In the genomic region with DNA sequence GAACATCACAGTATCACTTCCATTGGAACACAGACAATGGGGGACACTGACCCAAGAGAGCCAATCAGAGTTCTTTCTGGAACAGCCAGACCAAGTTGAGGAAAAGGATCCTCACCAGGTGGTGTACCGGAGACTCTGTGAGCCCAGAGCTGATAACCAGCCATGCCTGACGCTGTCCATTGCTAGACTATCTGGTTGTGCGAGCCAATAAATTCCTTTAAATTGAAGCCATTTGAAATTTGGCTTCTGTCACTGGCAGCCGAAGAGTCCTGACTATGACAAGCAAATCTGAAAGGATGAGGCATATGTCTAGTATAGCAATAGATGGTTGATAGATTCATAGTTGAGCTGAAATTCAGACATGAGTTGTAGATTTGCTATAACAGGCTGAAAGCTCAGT, we compare ENCODE assay signal across 24 cellular contexts. TPM values are rescaled to one million over a fixed set of nuclear protein-coding genes. Genes with fewer than 3 reads are reported as not detected.
DNase-seq lines count a peak whose midpoint lies in the region; ATAC-seq, FAIRE-seq and TF ChIP-seq lines count a peak whose summit lies in the region.
"Had no signal": no experiment of that assay in that cellular context is flagged by ENCODE, and none has a peak within 500 bp of the region (broad histone marks: within the 10 kb centered on the region; RNA-seq: fewer than 3 reads in every experiment).

No MANE protein-coding gene starts in this region.

- H3K4me3 ChIP-seq in HEK293 (ENCODE audit: low read depth, low read length): no peak overlapping the region
- H3K4me3 ChIP-seq in K562: no peak overlapping the region
- no peak overlapping the region for H3K4me3 ChIP-seq in trophoblast cell (ENCODE audit: low read depth, low read length)
- H3K4me3 ChIP-seq in stomach: no peak overlapping the region
- H3K4me3 ChIP-seq: HAP-1 had no signal

- H3K36me3 ChIP-seq in HEK293 (ENCODE audit: control insufficient read depth in 2 of 2, insufficient read depth in 1 of 2, low read length in 2 of 2) (no peaks in the 10 kb centered on the region; a peak in 1 of 3 replicates), K562 (ENCODE audit: control insufficient read depth, insufficient read depth, low read length) (no peaks in the 10 kb centered on the region), trophoblast cell (ENCODE audit: control insufficient read depth in 1 of 2, insufficient read depth in 2 of 2, low read length in 2 of 2) (no peaks in the 10 kb centered on the region), stomach (no peaks in the 10 kb centered on the region)
- H3K36me3 ChIP-seq: HAP-1 had no signal

- BruUV-seq in K562 (replicated peaks; lab: Mats Ljungman, UMichigan): no TSS peak

- H3K4ac ChIP-seq in trophoblast cell (ENCODE audit: low read depth, low read length): no peak overlapping the region

- H3K27me3 Mint-ChIP-seq in chondrocyte (ENCODE audit: low read depth): peaks cover 30% of the 10 kb centered on the region

- H3K14ac ChIP-seq in trophoblast cell (ENCODE audit: low read length): no peak overlapping the region

- DNase-seq in K562 (ENCODE audit: extremely low read depth in 1 of 4, low spot score in 3 of 4) (no peak), trophoblast cell (no peak), stomach (no peak), foreskin keratinocyte (no peak), chondrocyte (ENCODE audit: low spot score) (no peak), dedifferentiated amniotic fluid mesenchymal stem cell (ENCODE audit: extremely low spot score) (no peak)
- DNase-seq: ACHN; AML-193; CD4-positive, alpha-beta memory T cell; DMS153; DMS79; GDM1; IMR-90; KG1 had no signal

- in situ Hi-C loops in K562 (cut with MboI): no loop called here

- no peak overlapping the region for H4K91ac ChIP-seq in trophoblast cell (ENCODE audit: low read depth, low read length)

- H3K9me3 ChIP-seq in HEK293 (ENCODE audit: control insufficient read depth, insufficient read depth, low read depth, low read length) (no peaks in the 10 kb centered on the region), K562 (replicated peaks; ENCODE audit: control insufficient read depth, insufficient read depth, low read depth, low read length) (no peaks in the 10 kb centered on the region), trophoblast cell (ENCODE audit: insufficient read depth, low read depth, low read length) (no peaks in the 10 kb centered on the region), stomach (no peaks in the 10 kb centered on the region)
- H3K9me3 ChIP-seq: HAP-1 had no signal

- WGBS in K562 (ENCODE audit: insufficient coverage, low coverage, missing lambda C conversion rate): 29% methylated on average over 4 of the region's 4 CpGs
- no CpG with 5 or more reads among the region's 4 CpGs for WGBS in trophoblast cell (ENCODE audit: extremely low coverage, insufficient coverage, insufficient read length)
- 89 to 98% (median 93%) methylated on average over 4 of the region's 4 CpGs for WGBS in stomach, 5 donors

- CTCF ChIA-PET in HEK293 (lab: Yijun Ruan, JAX): no interaction called here
- CTCF ChIA-PET in K562 (lab: Yijun Ruan, JAX; ENCODE audit: low intra/inter-chr PET ratio): no interaction called here

- H3K79me2 ChIP-seq in K562 (ENCODE audit: control insufficient read depth, insufficient read depth, low read length) (peaks cover 5% of the 10 kb centered on the region; the same call in 1 of the 3 replicates), trophoblast cell (ENCODE audit: control insufficient read depth, insufficient read depth, low read length, poor library complexity) (peaks cover 2% of the 10 kb centered on the region)

- H3K4me2 ChIP-seq in K562 (ENCODE audit: insufficient read depth, low read length) (no peak overlapping the region), trophoblast cell (ENCODE audit: low read length) (no peak overlapping the region)

- no peaks in the 10 kb centered on the region for H3K9me3 Mint-ChIP-seq in chondrocyte (ENCODE audit: low read depth)
- H3K9me3 Mint-ChIP-seq: CD14-positive monocyte had no signal

- no peaks in the 10 kb centered on the region for H4K20me1 ChIP-seq in K562 (replicated peaks; ENCODE audit: control insufficient read depth, insufficient read depth, low read length)

- no peak for TF ChIP-seq EP300 in K562 (IDR thresholded peaks at IDR 0.05; ENCODE audit: low read length)
- TF ChIP-seq EP300 in stomach (IDR thresholded peaks at IDR 0.05): no peak

- POLR2A ChIA-PET in HEK293 (lab: Yijun Ruan, JAX): interaction anchor here (2.1 kb wide), 1 partner anchor 39 kb away, joined by 6 read pairs; a partner anchor contains a TSS
- POLR2A ChIA-PET in K562 (lab: Yijun Ruan, JAX): no interaction called here

- TF ChIP-seq CTCF in HEK293 (tag by site-specific recombination; IDR thresholded peaks at IDR 0.05): no peak
- TF ChIP-seq CTCF in K562 (IDR thresholded peaks at IDR 0.05 in 2 of 3, conservative IDR thresholded peaks at IDR 0.05 in 1 of 3; ENCODE audit: insufficient read depth in 2 of 3, low read depth in 1 of 3, low read length in 3 of 3): no peak
- no peak for TF ChIP-seq CTCF in stomach (IDR thresholded peaks at IDR 0.05)
- no peak for TF ChIP-seq CTCF in foreskin keratinocyte (conservative IDR thresholded peaks at IDR 0.05)
- TF ChIP-seq CTCF in chondrocyte (IDR thresholded peaks at IDR 0.05): no peak

- no peak overlapping the region for H4K12ac ChIP-seq in trophoblast cell (ENCODE audit: low read depth, low read length)

- TF ChIP-seq POLR2A in K562 (conservative IDR thresholded peaks at IDR 0.05) (no peak), stomach (IDR thresholded peaks at IDR 0.05) (no peak)

- H3K23ac ChIP-seq in trophoblast cell (ENCODE audit: low read length): no peak overlapping the region

- intact Hi-C loops in K562 (cut with micrococcal nuclease) (no loop called here), stomach (cut with DNase I; ENCODE audit: low total_unique reads) (no loop called here)

- no peak overlapping the region for H4K8ac ChIP-seq in trophoblast cell (ENCODE audit: low read depth, low read length)

- H2AFZ ChIP-seq in K562 (ENCODE audit: low read depth, low read length): no peak overlapping the region
- H2AFZ ChIP-seq in trophoblast cell (ENCODE audit: insufficient read depth, low read length, poor library complexity): no peak overlapping the region

- H2AK5ac ChIP-seq in trophoblast cell (ENCODE audit: low read length): peak overlapping the region; percentile 69

- H3K27ac ChIP-seq in HEK293 (ENCODE audit: extremely low read depth, low read depth, low read length): no peak overlapping the region
- H3K27ac ChIP-seq in K562 (ENCODE audit: extremely low read depth, low read depth, low read length): no peak overlapping the region
- H3K27ac ChIP-seq in trophoblast cell (ENCODE audit: low read depth, low read length): no peak overlapping the region
- no peak overlapping the region for H3K27ac ChIP-seq in stomach
- H3K27ac ChIP-seq in foreskin keratinocyte: no peak overlapping the region

- no peak overlapping the region for H3K4me3 Mint-ChIP-seq in chondrocyte (ENCODE audit: unreplicated experiment)
- H3K4me3 Mint-ChIP-seq: CD14-positive monocyte; CD4-positive, alpha-beta memory T cell had no signal

- no peak for ATAC-seq in K562
- ATAC-seq in foreskin keratinocyte: no peak

- no peak overlapping the region for H2BK120ac ChIP-seq in trophoblast cell (ENCODE audit: insufficient read depth, low read length, poor library complexity)

- peaks cover 2% of the 10 kb centered on the region for H3K36me3 Mint-ChIP-seq in chondrocyte (ENCODE audit: low read depth)
- H3K36me3 Mint-ChIP-seq: CD14-positive monocyte had no signal

- no peak for TF ChIP-seq RAD21 in K562 (CRISPR knock-in tag; conservative IDR thresholded peaks at IDR 0.05 in 1 of 2, IDR thresholded peaks at IDR 0.05 in 1 of 2)

- H3K27me3 ChIP-seq in K562 (ENCODE audit: control insufficient read depth in 2 of 2, insufficient read depth in 2 of 2, low read length in 2 of 2): no peaks in the 10 kb centered on the region
- H3K27me3 ChIP-seq in trophoblast cell (ENCODE audit: insufficient read depth, low read length): no peaks in the 10 kb centered on the region
- peaks cover 0 to 35% (median 10%) of the 10 kb centered on the region in 3 donors for H3K27me3 ChIP-seq in stomach
- no peaks in the 10 kb centered on the region for H3K27me3 ChIP-seq in foreskin keratinocyte

- FAIRE-seq in K562 (lab: Jason Lieb, UNC): peak; percentile 46
- FAIRE-seq: A204.1, GM12892, GM18507, HTR-8/SVneo had no signal

- H3K9me1 ChIP-seq in K562 (ENCODE audit: control insufficient read depth, insufficient read depth, low read length): no peaks in the 10 kb centered on the region

- H3K9ac ChIP-seq in K562 (ENCODE audit: insufficient read depth in 1 of 2, low read depth in 2 of 2, low read length in 2 of 2) (no peak overlapping the region), trophoblast cell (ENCODE audit: low read length) (no peak overlapping the region)

- peaks cover 8% of the 10 kb centered on the region for H3K4me1 Mint-ChIP-seq in chondrocyte (ENCODE audit: low read depth)

- H3K27ac Mint-ChIP-seq in chondrocyte (ENCODE audit: unreplicated experiment): no peak overlapping the region
- H3K27ac Mint-ChIP-seq: CD14-positive monocyte; CD4-positive, alpha-beta memory T cell had no signal

- H3K18ac ChIP-seq in trophoblast cell (ENCODE audit: low read length): no peak overlapping the region

- H2BK5ac ChIP-seq in trophoblast cell (ENCODE audit: low read depth, low read length, poor library complexity): no peak overlapping the region

- H3K4me1 ChIP-seq in HEK293 (ENCODE audit: control insufficient read depth, insufficient read depth, low read length): no peaks in the 10 kb centered on the region
- H3K4me1 ChIP-seq in K562 (replicated peaks in 1 of 2; ENCODE audit: control insufficient read depth in 2 of 2, insufficient read depth in 2 of 2, low read length in 2 of 2): peaks cover 10 to 14% of the 10 kb centered on the region in 2 experiments; a peak in 4 of 5 replicates
- peaks cover 17 to 20% of the 10 kb centered on the region in 2 experiments for H3K4me1 ChIP-seq in trophoblast cell (ENCODE audit: control insufficient read depth in 1 of 2, insufficient read depth in 2 of 2, low read length in 2 of 2)
- peaks cover 0 to 10% (median 8%) of the 10 kb centered on the region in 4 donors for H3K4me1 ChIP-seq in stomach
- no peaks in the 10 kb centered on the region for H3K4me1 ChIP-seq in foreskin keratinocyte

- H2BK12ac ChIP-seq in trophoblast cell (ENCODE audit: low read length): peak overlapping the region; percentile 33

- peaks cover 9% of the 10 kb centered on the region for H3K79me1 ChIP-seq in trophoblast cell (ENCODE audit: low read length)

RNA-seq across cellular contexts. Expression of a gene that starts 3.1 kb away (rescaled TPM):
- 4.8 and 10.8 TPM in 2 replicates for total RNA-seq in K562 (2011; cell fraction: chromatin; rRNA removed; ENCODE audit: low replicate concordance)
- 8.4 and 8.8 TPM in 2 replicates for total RNA-seq in K562 (2011; cell fraction: nucleolus; rRNA removed)
- 5.4 and 5.6 TPM in 2 replicates for total RNA-seq in K562 (2011; cell fraction: nucleoplasm; rRNA removed)
- 2.4 and 6.0 TPM in 2 replicates for total RNA-seq in K562 (2014; rRNA removed)
- 2.2 and 3.3 TPM in 2 replicates for total RNA-seq in K562 (2014; rRNA removed; fragmentation: Illumina TruSeq; extraction: Trizol)
- total RNA-seq in K562 (2015; rRNA removed; fragmentation: Illumina TruSeq; extraction: Trizol): 3.0 and 3.3 TPM in 2 replicates
- 5.3 and 6.3 TPM in 2 replicates for total RNA-seq in K562 (2021)
- polyA plus RNA-seq in K562 (2011; rRNA removed): 6.6 and 7.4 TPM in 2 replicates
- 5.8 and 6.9 TPM in 2 replicates for polyA plus RNA-seq in K562 (2011; cell fraction: cytosol; rRNA removed)
- polyA plus RNA-seq in K562 (2011; cell fraction: nucleus; rRNA removed): 8.0 and 9.5 TPM in 2 replicates
- 7.6 and 10.8 TPM in 2 replicates for polyA plus RNA-seq in K562 (2012)
- 3.0 and 3.2 TPM in 2 replicates for polyA plus RNA-seq in K562 (2014; fragmentation: Illumina TruSeq; extraction: Trizol)
- under 1 TPM; 0.34 to 0.56 TPM for polyA plus RNA-seq in K562 (2014; fragmentation: Nextera tagmentation; extraction: Ambion mirVana)
- polyA plus RNA-seq in K562 (2014; rRNA removed): 4.1 and 6.4 TPM in 2 replicates
- 2.7 and 4.6 TPM in 2 replicates for polyA minus RNA-seq in K562 (2011; rRNA and poly(A)+ RNA removed)
- 2.4 and 4.1 TPM in 2 replicates for polyA minus RNA-seq in K562 (2011; cell fraction: cytosol; rRNA and poly(A)+ RNA removed)
- 2.6 and 3.4 TPM in 2 replicates for polyA minus RNA-seq in K562 (2011; cell fraction: nucleus; rRNA and poly(A)+ RNA removed)
- 7.4 and 7.6 TPM in 2 replicates for polyA plus RNA-seq in trophoblast cell (2013)
- 10 to 100 TPM in 4 of 5 donors, 1 to 10 TPM in 1; 8.5 to 48.7 (median 17.5) TPM for total RNA-seq in stomach
- polyA plus RNA-seq in stomach: 10 to 100 TPM; 14.6 to 24.0 (median 16.6) TPM
- total RNA-seq in foreskin keratinocyte: 14.4 and 15.1 TPM in 2 replicates
- 21.0 and 23.3 TPM in 2 replicates for polyA plus RNA-seq in foreskin keratinocyte
- 15.3 to 21.3 TPM (median 17.0 TPM) in 3 replicates for total RNA-seq in chondrocyte

RNA-seq across cellular contexts. Expression of a gene that starts 8.6 kb away (rescaled TPM):
- total RNA-seq in K562 (2011; cell fraction: chromatin; rRNA removed; ENCODE audit: low replicate concordance): not detected in 2 replicates
- not detected in 2 replicates for total RNA-seq in K562 (2011; cell fraction: nucleolus; rRNA removed)
- not detected in 2 replicates for total RNA-seq in K562 (2011; cell fraction: nucleoplasm; rRNA removed)
- total RNA-seq in K562 (2014; rRNA removed) (not detected in 2 replicates), K562 (2014; rRNA removed; fragmentation: Illumina TruSeq; extraction: Trizol) (not detected in 2 replicates), K562 (2015; rRNA removed; fragmentation: Illumina TruSeq; extraction: Trizol) (not detected in 2 replicates), K562 (2021) (0.04 TPM in 1 of 2 replicates, not detected in the other), stomach (not detected), foreskin keratinocyte (4.5 and 5.5 TPM in 2 replicates), chondrocyte (not detected in 3 replicates)
- polyA plus RNA-seq in K562 (2011; rRNA removed) (not detected in 2 replicates), K562 (2014; fragmentation: Illumina TruSeq; extraction: Trizol) (not detected in 2 replicates), K562 (2014; fragmentation: Nextera tagmentation; extraction: Ambion mirVana) (not detected), K562 (2014; rRNA removed) (not detected in 2 replicates), stomach (under 1 TPM in 1 of 3 donors, not detected in 2; 0.10 TPM), foreskin keratinocyte (2.9 and 3.0 TPM in 2 replicates)
- polyA plus RNA-seq in K562 (2011; cell fraction: cytosol; rRNA removed): not detected in 2 replicates
- polyA plus RNA-seq in K562 (2011; cell fraction: nucleus; rRNA removed): not detected in 2 replicates
- polyA plus RNA-seq in K562 (2012): not detected in 2 replicates
- not detected in 2 replicates for polyA minus RNA-seq in K562 (2011; rRNA and poly(A)+ RNA removed)
- not detected in 2 replicates for polyA minus RNA-seq in K562 (2011; cell fraction: cytosol; rRNA and poly(A)+ RNA removed)
- polyA minus RNA-seq in K562 (2011; cell fraction: nucleus; rRNA and poly(A)+ RNA removed): not detected in 2 replicates
- 0.07 and 0.10 TPM in 2 replicates for polyA plus RNA-seq in trophoblast cell (2013)
- total RNA-seq: CD4-positive, alpha-beta memory T cell; Daoy; H4; IMR-90 had no signal
- polyA plus RNA-seq: BJ; CD14-positive monocyte; CD4-positive, alpha-beta memory T cell; IMR-90 had no signal

RNA-seq across cellular contexts. Expression of a gene that starts 39.8 kb away (rescaled TPM):
- total RNA-seq in K562 (2011; cell fraction: chromatin; rRNA removed; ENCODE audit: low replicate concordance): 51.6 and 128 TPM in 2 replicates
- 37.5 and 42.6 TPM in 2 replicates for total RNA-seq in K562 (2011; cell fraction: nucleolus; rRNA removed)
- 70.5 and 72.6 TPM in 2 replicates for total RNA-seq in K562 (2011; cell fraction: nucleoplasm; rRNA removed)
- total RNA-seq in K562 (2014; rRNA removed): 100 and 106 TPM in 2 replicates
- 214 and 230 TPM in 2 replicates for total RNA-seq in K562 (2014; rRNA removed; fragmentation: Illumina TruSeq; extraction: Trizol)
- 139 and 152 TPM in 2 replicates for total RNA-seq in K562 (2015; rRNA removed; fragmentation: Illumina TruSeq; extraction: Trizol)
- total RNA-seq in K562 (2021): 119 and 132 TPM in 2 replicates
- polyA plus RNA-seq in K562 (2011; rRNA removed): 160 and 195 TPM in 2 replicates
- polyA plus RNA-seq in K562 (2011; cell fraction: cytosol; rRNA removed): 55.6 and 107 TPM in 2 replicates
- polyA plus RNA-seq in K562 (2011; cell fraction: nucleus; rRNA removed): 57.6 and 85.7 TPM in 2 replicates
- polyA plus RNA-seq in K562 (2012): 89.1 and 119 TPM in 2 replicates
- polyA plus RNA-seq in K562 (2014; fragmentation: Illumina TruSeq; extraction: Trizol): 149 and 163 TPM in 2 replicates
- 100 to 1,000 TPM; 294 to 312 TPM for polyA plus RNA-seq in K562 (2014; fragmentation: Nextera tagmentation; extraction: Ambion mirVana)
- 142 and 154 TPM in 2 replicates for polyA plus RNA-seq in K562 (2014; rRNA removed)
- 127 and 155 TPM in 2 replicates for polyA minus RNA-seq in K562 (2011; rRNA and poly(A)+ RNA removed)
- 45.8 and 73.7 TPM in 2 replicates for polyA minus RNA-seq in K562 (2011; cell fraction: cytosol; rRNA and poly(A)+ RNA removed)
- polyA minus RNA-seq in K562 (2011; cell fraction: nucleus; rRNA and poly(A)+ RNA removed): 17.1 and 34.4 TPM in 2 replicates
- 48.2 and 50.5 TPM in 2 replicates for polyA plus RNA-seq in trophoblast cell (2013)
- 100 to 1,000 TPM in 1 of 5 donors, 10 to 100 TPM in 4; 26.1 to 243 (median 75.0) TPM for total RNA-seq in stomach
- 10 to 100 TPM; 63.6 to 94.9 (median 63.8) TPM for polyA plus RNA-seq in stomach
- 263 and 268 TPM in 2 replicates for total RNA-seq in foreskin keratinocyte
- polyA plus RNA-seq in foreskin keratinocyte: 146 and 166 TPM in 2 replicates
- 151 to 183 TPM (median 152 TPM) in 3 replicates for total RNA-seq in chondrocyte
